ENCODE assay signal across 9 cellular contexts in the genomic region with DNA sequence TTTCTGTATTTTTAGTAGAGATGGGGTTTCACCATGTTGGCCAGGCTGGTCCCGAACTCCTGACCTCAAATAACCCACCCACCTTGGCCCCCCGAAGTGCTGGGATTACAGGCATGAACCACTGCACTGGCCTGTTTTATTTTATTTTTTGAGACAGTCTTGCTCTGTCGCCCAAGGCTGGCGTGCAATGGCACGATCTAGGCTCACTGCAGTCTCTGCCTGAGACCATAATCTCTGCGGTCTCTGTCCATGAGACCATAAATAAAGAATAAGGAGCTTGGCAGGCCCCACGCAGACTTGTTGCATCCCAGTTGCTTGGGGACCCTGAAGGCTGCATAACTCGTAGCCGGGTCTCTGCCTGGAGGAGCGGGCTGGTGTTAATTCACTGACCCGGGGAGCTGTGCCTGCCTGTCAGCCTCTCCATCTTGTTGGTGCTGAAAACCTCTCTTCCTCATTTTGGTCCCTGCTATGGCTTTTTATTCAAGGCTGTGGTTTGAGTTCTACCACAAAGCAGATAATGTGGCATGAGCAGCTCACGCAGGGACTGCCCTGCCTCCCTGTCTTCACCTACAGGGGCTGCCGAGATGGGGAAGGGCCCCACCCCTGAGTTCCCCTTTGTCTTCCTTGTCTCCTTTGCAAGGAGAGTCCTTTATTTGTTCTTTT.
DNase-seq lines count a peak whose midpoint lies in the region; ATAC-seq and FAIRE-seq lines count a peak whose summit lies in the region.
"Had no signal": no experiment of that assay in that cellular context is flagged by ENCODE, and none has a peak within 500 bp of the region (broad histone marks: within the 10 kb centered on the region; RNA-seq: fewer than 3 reads in every experiment).

No MANE protein-coding gene starts in this region.

- H3K27me3 Mint-ChIP-seq in activated CD8-positive, alpha-beta T cell treated with anti-CD3 and anti-CD28 coated beads, Interleukin-2, amount 10 ng/mL, durations not matched to agents 7 days and 5 days (ENCODE audit: low read depth): no peaks in the 10 kb centered on the region

- no peak for FAIRE-seq in RCC 7860 (lab: Jason Lieb, UNC)

- POLR2A ChIA-PET in activated CD8-positive, alpha-beta T cell treated with anti-CD3 and anti-CD28 coated beads, Interleukin-2, amount 10 ng/mL, durations not matched to agents 7 days and 5 days (lab: Charles Lee): no interaction called here

- H3K4me3 Mint-ChIP-seq in activated CD8-positive, alpha-beta T cell treated with anti-CD3 and anti-CD28 coated beads, Interleukin-2, amount 10 ng/mL, durations not matched to agents 7 days and 5 days: peak overlapping the region; percentile 48

- peaks cover 56% of the 10 kb centered on the region for H3K4me1 Mint-ChIP-seq in activated CD8-positive, alpha-beta T cell treated with anti-CD3 and anti-CD28 coated beads, Interleukin-2, amount 10 ng/mL, durations not matched to agents 7 days and 5 days (ENCODE audit: low read depth)

- peak; percentile 60 for ATAC-seq in GM21367 (IDR thresholded peaks at IDR 0.05; ENCODE audit: unreplicated experiment)
- peak; percentile 57 for ATAC-seq in HG03571 (IDR thresholded peaks at IDR 0.05; ENCODE audit: unreplicated experiment)
- ATAC-seq in activated CD8-positive, alpha-beta T cell treated with anti-CD3 and anti-CD28 coated beads, Interleukin-2, amount 10 ng/mL, durations not matched to agents 7 days and 5 days: peak; percentile 70

- H3K27ac Mint-ChIP-seq in activated CD8-positive, alpha-beta T cell treated with anti-CD3 and anti-CD28 coated beads, Interleukin-2, amount 10 ng/mL, durations not matched to agents 7 days and 5 days: peak overlapping the region; percentile 56

- peaks cover 36% of the 10 kb centered on the region for H3K36me3 Mint-ChIP-seq in activated CD8-positive, alpha-beta T cell treated with anti-CD3 and anti-CD28 coated beads, Interleukin-2, amount 10 ng/mL, durations not matched to agents 7 days and 5 days (ENCODE audit: low read depth)

- in situ Hi-C loops in ACHN (cut with HindIII; ENCODE audit: low pct_ligation_motif_present, low pct_unique_long_range_greater_than_20kb, low sequenced_read_pairs): no loop called here

- DNase-seq in GF-D8 (lab: John Stamatoyannopoulos, UW): peak; percentile 83
- peak; percentile 36 for DNase-seq in activated CD8-positive, alpha-beta T cell treated with anti-CD3 and anti-CD28 coated beads, Interleukin-2, amount 10 ng/mL, durations not matched to agents 7 days and 5 days
- no peak for DNase-seq in stimulated activated CD8-positive, alpha-beta memory T cell treated with anti-CD3 and anti-CD28 coated beads, Interleukin-4, amount 100 ng/mL, for 48 hours
- DNase-seq in RCC 7860 (ENCODE audit: low spot score): no peak
- no peak for DNase-seq in ACHN
- DNase-seq in amygdala (lab: John Stamatoyannopoulos, UW): no peak
- DNase-seq: WERI-Rb-1 had no signal

- H3K9me3 Mint-ChIP-seq in activated CD8-positive, alpha-beta T cell treated with anti-CD3 and anti-CD28 coated beads, Interleukin-2, amount 10 ng/mL, durations not matched to agents 7 days and 5 days (ENCODE audit: insufficient read depth): no peaks in the 10 kb centered on the region

- CTCF ChIA-PET in activated CD8-positive, alpha-beta T cell treated with anti-CD3 and anti-CD28 coated beads, Interleukin-2, amount 10 ng/mL, durations not matched to agents 7 days and 5 days (lab: Charles Lee): interaction anchor here (1.9 kb wide), 1 partner anchor 96 kb away, joined by 6 read pairs; no protein-coding TSS in a partner anchor

Comparison
In these comparisons a context has a peak if more than half of its experiments do, and no peak if none do; other contexts are left out.
1. DNase-seq: peak in GF-D8 (single experiment) and activated CD8-positive, alpha-beta T cell treated with anti-CD3 and anti-CD28 coated beads, Interleukin-2, amount 10 ng/mL, durations not matched to agents 7 days and 5 days (single experiment); none in stimulated activated CD8-positive, alpha-beta memory T cell treated with anti-CD3 and anti-CD28 coated beads, Interleukin-4, amount 100 ng/mL, for 48 hours (single experiment), RCC 7860 (single experiment), ACHN (single experiment) and amygdala (0 of 56).
2. Peak in every context shown above with its lines, with median percentiles within 50 percentile points of each other: ATAC-seq.